Comparison of ENCODE assay signal across 8 cellular contexts in genomic region chr2:77633601-77634000, GRCh38.
"Had no signal": no experiment of that assay in that cellular context is flagged by ENCODE, and none has a peak within 500 bp of the region (broad histone marks: within the 10 kb centered on the region; RNA-seq: fewer than 3 reads in every experiment).

No MANE protein-coding gene starts in this region.

- ATAC-seq: K562 had no signal

- FAIRE-seq: HTR-8/SVneo, K562 had no signal

- H3K4me2 ChIP-seq: KMS-11 had no signal

- H3K36me3 Mint-ChIP-seq: IgD-negative memory B cell had no signal

- H3K27ac Mint-ChIP-seq: IgD-negative memory B cell had no signal

- H3K27ac ChIP-seq: HL-60, KMS-11 had no signal

- DNase-seq: IMR-90, KBM-7, KG1 had no signal

- H3K4me3 ChIP-seq: K562 had no signal

- H3K27me3 Mint-ChIP-seq: IgD-negative memory B cell had no signal

- H3K9ac ChIP-seq: KMS-11 had no signal

- H3K4me1 Mint-ChIP-seq: IgD-negative memory B cell had no signal

- H3K4me3 Mint-ChIP-seq: IgD-negative memory B cell had no signal
